25 cellular contexts compared by ENCODE assay signal in the genomic region with DNA sequence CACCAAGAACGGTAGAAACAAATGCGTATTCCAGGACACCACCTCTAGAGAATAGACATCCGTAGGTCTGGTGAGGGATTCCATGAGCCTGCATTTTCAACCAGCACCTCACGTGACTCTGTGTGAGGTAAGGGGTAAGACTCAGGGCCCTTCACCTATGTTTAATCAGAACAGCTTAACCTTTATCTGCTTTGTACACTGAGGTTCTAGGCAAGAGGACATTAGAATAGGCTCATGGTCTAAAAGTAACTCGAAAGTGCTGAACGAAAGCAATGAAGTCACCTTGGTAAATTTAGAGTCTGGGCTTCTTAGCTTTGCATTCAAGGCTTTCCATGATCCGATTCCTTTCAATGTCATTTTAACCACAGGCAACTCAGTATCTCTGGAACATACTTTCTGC.
"Had no signal": no experiment of that assay in that cellular context is flagged by ENCODE, and none has a peak within 500 bp of the region (broad histone marks: within the 10 kb centered on the region; RNA-seq: fewer than 3 reads in every experiment).

No MANE protein-coding gene starts in this region.

- FAIRE-seq: pancreas, small intestine, urothelium cell line had no signal

- H3K4me1 ChIP-seq: lower lobe of right lung, pancreas, prostate gland, spleen, tibial artery, upper lobe of right lung had no signal

- H3K36me3 ChIP-seq: lower lobe of right lung, pancreas, prostate gland, spleen, suprapubic skin, thoracic aorta, tibial artery, upper lobe of right lung had no signal

- H3K27ac ChIP-seq: lower lobe of right lung, pancreas, prostate gland, spleen, suprapubic skin, thoracic aorta, tibial artery, upper lobe of right lung had no signal

- H3K27ac Mint-ChIP-seq: naive thymus-derived CD8-positive, alpha-beta T cell; nephron; stimulated activated effector memory CD8-positive, alpha-beta T cell treated with anti-CD3 and anti-CD28 coated beads, Interleukin-12 subunit alpha, Interleukin-12 subunit beta, amount 100 ng/mL, for 72 hours; stimulated activated naive CD8-positive, alpha-beta T cell treated with anti-CD3 and anti-CD28 coated beads, Interleukin-15, Interleukin-2, amounts not matched to agents 100 ng/mL and 50 ng/mL, for 24 hours had no signal

- H3K36me3 Mint-ChIP-seq: naive thymus-derived CD8-positive, alpha-beta T cell; stimulated activated effector memory CD8-positive, alpha-beta T cell treated with anti-CD3 and anti-CD28 coated beads, Interleukin-12 subunit alpha, Interleukin-12 subunit beta, amount 100 ng/mL, for 72 hours had no signal

- H3K9me3 ChIP-seq: lower lobe of right lung, pancreas, prostate gland, spleen, suprapubic skin, thoracic aorta, tibial artery, upper lobe of right lung had no signal

- H3K4me3 ChIP-seq: lower lobe of right lung, pancreas, prostate gland, spleen, suprapubic skin, thoracic aorta, tibial artery, upper lobe of right lung had no signal

- H3K4me1 Mint-ChIP-seq: naive thymus-derived CD8-positive, alpha-beta T cell; stimulated activated effector memory CD8-positive, alpha-beta T cell treated with anti-CD3 and anti-CD28 coated beads, Interleukin-12 subunit alpha, Interleukin-12 subunit beta, amount 100 ng/mL, for 72 hours had no signal

- H3K9me3 Mint-ChIP-seq: nephron; neural crest cell; stimulated activated effector memory CD8-positive, alpha-beta T cell treated with anti-CD3 and anti-CD28 coated beads, Interleukin-12 subunit alpha, Interleukin-12 subunit beta, amount 100 ng/mL, for 72 hours; stimulated activated naive CD8-positive, alpha-beta T cell treated with anti-CD3 and anti-CD28 coated beads, Interleukin-15, Interleukin-2, amounts not matched to agents 100 ng/mL and 50 ng/mL, for 24 hours had no signal

- H3K27me3 ChIP-seq: pancreas, spleen, suprapubic skin, tibial artery, upper lobe of right lung had no signal

- ATAC-seq: lower lobe of right lung; naive thymus-derived CD8-positive, alpha-beta T cell; pancreas; sciatic nerve; stimulated activated effector memory CD8-positive, alpha-beta T cell treated with anti-CD3 and anti-CD28 coated beads, Interleukin-12 subunit alpha, Interleukin-12 subunit beta, amount 100 ng/mL, for 72 hours; upper lobe of right lung had no signal

- DNase-seq: hypothalamus; islet precursor cell; lower lobe of right lung; mammary epithelial cell; mesenchymal stem cell; naive thymus-derived CD8-positive, alpha-beta T cell; nucleus accumbens; pancreas; posterior cingulate gyrus; small intestine; spleen; stimulated activated CD4-positive, alpha-beta T cell treated with anti-CD3 and anti-CD28 coated beads, Interleukin-4, amount 100 ng/mL, for 24 hours; stimulated activated naive CD4-positive, alpha-beta T cell; tibial artery; trophoblast cell; upper lobe of right lung had no signal

- H3K4me3 Mint-ChIP-seq: naive thymus-derived CD8-positive, alpha-beta T cell; nephron; neural crest cell; stimulated activated effector memory CD8-positive, alpha-beta T cell treated with anti-CD3 and anti-CD28 coated beads, Interleukin-12 subunit alpha, Interleukin-12 subunit beta, amount 100 ng/mL, for 72 hours; stimulated activated naive CD8-positive, alpha-beta T cell treated with anti-CD3 and anti-CD28 coated beads, Interleukin-15, Interleukin-2, amounts not matched to agents 100 ng/mL and 50 ng/mL, for 24 hours had no signal
